Comparison of ENCODE assay signal across 8 cellular contexts in the genomic region with DNA sequence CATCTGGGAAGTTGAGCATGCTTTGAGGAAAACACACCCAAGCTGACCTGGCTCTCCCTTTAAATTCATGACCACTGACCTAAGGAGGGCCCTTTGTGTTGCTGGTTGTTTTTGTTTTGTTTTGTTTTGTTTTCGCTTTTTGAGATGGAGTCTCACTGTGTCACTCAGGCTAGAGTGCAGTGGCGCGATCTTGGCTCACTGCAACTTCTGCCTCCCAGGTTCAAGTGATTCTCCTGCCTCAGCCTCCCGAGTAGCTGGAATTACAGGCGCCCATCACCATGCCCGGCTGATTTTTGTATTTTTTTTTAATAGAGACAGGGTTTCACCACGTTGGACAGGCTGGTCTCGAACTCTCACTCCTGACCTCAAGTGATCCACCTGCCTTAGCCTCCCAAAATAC. TPM values are rescaled to one million over a fixed set of nuclear protein-coding genes. Genes with fewer than 3 reads are reported as not detected.
DNase-seq lines count a peak whose midpoint lies in the region; ATAC-seq and TF ChIP-seq lines count a peak whose summit lies in the region.
"Not testable (repeated sequence)": the region's sequence is repeated elsewhere in the genome, so short reads cannot be mapped to it uniquely, and the experiment has no call there.

No MANE protein-coding gene starts in this region.

- H3K4me3 Mint-ChIP-seq in CD4-positive, alpha-beta memory T cell = peak overlapping the region; percentile 84 to 93 (median 90)
- H3K4me3 Mint-ChIP-seq in activated CD4-positive, alpha-beta T cell treated with anti-CD3 and anti-CD28 coated beads for 36 hours = peak overlapping the region; percentile 71
- peak overlapping the region; percentile 83 for H3K4me3 Mint-ChIP-seq in activated T-helper 17 cell treated with anti-CD3 and anti-CD28 coated beads, Interleukin-2, amount 50 U/mL, for 72 hours
- H3K4me3 Mint-ChIP-seq in central memory CD8-positive, alpha-beta T cell = peak overlapping the region; percentile 83
- H3K4me3 Mint-ChIP-seq in naive thymus-derived CD8-positive, alpha-beta T cell = peak overlapping the region; percentile 70 to 98 (median 88)
- peak overlapping the region; percentile 69 for H3K4me3 Mint-ChIP-seq in stimulated activated naive B cell treated with anti-CD40 and anti-IgM and Interleukin-4, amounts not matched to agents 10 μg/mL and 1 μg/mL and 100 μg/mL, for 72 hours

- peak; percentile 27 for ATAC-seq in GM19455 (IDR thresholded peaks at IDR 0.05; ENCODE audit: unreplicated experiment)
- ATAC-seq in activated CD4-positive, alpha-beta T cell treated with anti-CD3 and anti-CD28 coated beads for 36 hours; activated T-helper 17 cell treated with anti-CD3 and anti-CD28 coated beads, Interleukin-2, amount 50 U/mL, for 72 hours (replicated peaks); central memory CD8-positive, alpha-beta T cell (replicated peaks; ENCODE audit: extremely low read depth, poor library complexity, severe bottlenecking); naive thymus-derived CD8-positive, alpha-beta T cell; stimulated activated naive B cell treated with anti-CD40 and anti-IgM and Interleukin-4, amounts not matched to agents 10 μg/mL and 1 μg/mL and 100 μg/mL, for 72 hours (replicated peaks): not testable (repeated sequence)

- H3K27ac Mint-ChIP-seq in CD4-positive, alpha-beta memory T cell = peak overlapping the region; percentile 88 to 100 (median 95)
- peak overlapping the region; percentile 97 for H3K27ac Mint-ChIP-seq in activated CD4-positive, alpha-beta T cell treated with anti-CD3 and anti-CD28 coated beads for 36 hours
- peak overlapping the region; percentile 91 for H3K27ac Mint-ChIP-seq in activated T-helper 17 cell treated with anti-CD3 and anti-CD28 coated beads, Interleukin-2, amount 50 U/mL, for 72 hours
- peak overlapping the region; percentile 96 for H3K27ac Mint-ChIP-seq in central memory CD8-positive, alpha-beta T cell (ENCODE audit: low read depth)
- H3K27ac Mint-ChIP-seq in naive thymus-derived CD8-positive, alpha-beta T cell = peak overlapping the region; percentile 91 to 98 (median 94)
- H3K27ac Mint-ChIP-seq in stimulated activated naive B cell treated with anti-CD40 and anti-IgM and Interleukin-4, amounts not matched to agents 10 μg/mL and 1 μg/mL and 100 μg/mL, for 72 hours = peak overlapping the region; percentile 96

- POLR2A ChIA-PET in CD4-positive, alpha-beta memory T cell (lab: Charles Lee; ENCODE audit: partially characterized antibody) = interaction anchor here (0.9 to 30.3 kb wide), 12 partner anchors 9 to 123 kb away, joined by 3 to 1078 read pairs (median 4); partner anchors contain the start of gene CDC42SE2
- POLR2A ChIA-PET in activated CD4-positive, alpha-beta T cell treated with anti-CD3 and anti-CD28 coated beads for 36 hours (lab: Charles Lee) = interaction anchor here (0.8 to 1.8 kb wide), 4 partner anchors 8 to 113 kb away, joined by 3 to 11 read pairs (median 8); partner anchors contain the start of gene CDC42SE2
- POLR2A ChIA-PET in naive thymus-derived CD8-positive, alpha-beta T cell (lab: Charles Lee) = interaction anchor here (0.5 to 10.2 kb wide), 9 partner anchors 8 to 110 kb away, joined by 3 to 148 read pairs (median 8); no protein-coding TSS in a partner anchor

- H3K9me3 ChIP-seq in CD4-positive, alpha-beta memory T cell (ENCODE audit: control insufficient read depth in 1 of 2, low read length in 2 of 2); OCI-LY3 (ENCODE audit: insufficient read depth, low read length): not testable (repeated sequence)

- not testable (repeated sequence) for H2AFZ ChIP-seq in OCI-LY3 (ENCODE audit: low read depth, low read length)

- peaks cover 7 to 32% of the 10 kb centered on the region in 2 donors for H3K36me3 Mint-ChIP-seq in CD4-positive, alpha-beta memory T cell
- peaks cover 39% of the 10 kb centered on the region for H3K36me3 Mint-ChIP-seq in activated CD4-positive, alpha-beta T cell treated with anti-CD3 and anti-CD28 coated beads for 36 hours (ENCODE audit: low read depth)
- peaks cover 82% of the 10 kb centered on the region for H3K36me3 Mint-ChIP-seq in activated T-helper 17 cell treated with anti-CD3 and anti-CD28 coated beads, Interleukin-2, amount 50 U/mL, for 72 hours (ENCODE audit: low read depth)
- peaks cover 42% of the 10 kb centered on the region for H3K36me3 Mint-ChIP-seq in central memory CD8-positive, alpha-beta T cell (ENCODE audit: insufficient read depth)
- H3K36me3 Mint-ChIP-seq in naive thymus-derived CD8-positive, alpha-beta T cell = peaks cover 0 to 29% (median 3%) of the 10 kb centered on the region in 3 donors
- peaks cover 14 to 28% of the 10 kb centered on the region in 2 donors for H3K36me3 Mint-ChIP-seq in stimulated activated naive B cell treated with anti-CD40 and anti-IgM and Interleukin-4, amounts not matched to agents 10 μg/mL and 1 μg/mL and 100 μg/mL, for 72 hours

- intact Hi-C loops in CD4-positive, alpha-beta memory T cell (cut with micrococcal nuclease) = loop anchor here (1.0 kb wide), 1 partner anchor 8 kb away; the partner anchor contains the start of gene CDC42SE2
- intact Hi-C loops in activated CD4-positive, alpha-beta T cell treated with anti-CD3 and anti-CD28 coated beads for 36 hours (cut with DNase I, micrococcal nuclease) = loop anchor here (1.0 to 5.0 kb wide), 4 partner anchors 9 to 825 kb away; partner anchors contain the start of gene RAPGEF6 (in 1 of the 2)

- CTCF ChIA-PET in CD4-positive, alpha-beta memory T cell (lab: Charles Lee; ENCODE audit: partially characterized antibody) = interaction anchor here (1.1 to 5.5 kb wide), 7 partner anchors 7 to 142 kb away, joined by 3 to 33 read pairs (median 5); partner anchors contain the start of gene CDC42SE2
- CTCF ChIA-PET in activated CD4-positive, alpha-beta T cell treated with anti-CD3 and anti-CD28 coated beads for 36 hours (lab: Charles Lee) = interaction anchor here (0.5 to 2.0 kb wide), 9 partner anchors 9 to 430 kb away, joined by 3 to 9 read pairs (median 3); no protein-coding TSS in a partner anchor

- peak overlapping the region; percentile 58 for H3K9ac ChIP-seq in OCI-LY3 (ENCODE audit: low read length)

- peak overlapping the region; percentile 94 for H3K4me2 ChIP-seq in OCI-LY3 (ENCODE audit: low read length)

- not testable (repeated sequence) for H3K27me3 Mint-ChIP-seq in CD4-positive, alpha-beta memory T cell; activated CD4-positive, alpha-beta T cell treated with anti-CD3 and anti-CD28 coated beads for 36 hours; activated T-helper 17 cell treated with anti-CD3 and anti-CD28 coated beads, Interleukin-2, amount 50 U/mL, for 72 hours; central memory CD8-positive, alpha-beta T cell; naive thymus-derived CD8-positive, alpha-beta T cell; stimulated activated naive B cell treated with anti-CD40 and anti-IgM and Interleukin-4, amounts not matched to agents 10 μg/mL and 1 μg/mL and 100 μg/mL, for 72 hours

- not testable (repeated sequence) for H3K36me3 ChIP-seq in CD4-positive, alpha-beta memory T cell (ENCODE audit: insufficient read depth, low read length)
- peaks cover 15% of the 10 kb centered on the region for H3K36me3 ChIP-seq in OCI-LY3 (replicated peaks; ENCODE audit: low read depth, low read length)

- H3K27me3 ChIP-seq in CD4-positive, alpha-beta memory T cell (ENCODE audit: insufficient read depth, low read length); OCI-LY3 (ENCODE audit: low read depth, low read length): not testable (repeated sequence)

- H3K4me1 ChIP-seq in CD4-positive, alpha-beta memory T cell (ENCODE audit: insufficient read depth, low read length) = peaks cover 94% of the 10 kb centered on the region
- H3K4me1 ChIP-seq in OCI-LY3 (ENCODE audit: low read length) = peaks cover 83% of the 10 kb centered on the region

- DNase-seq in CD4-positive, alpha-beta memory T cell; activated CD4-positive, alpha-beta T cell treated with anti-CD3 and anti-CD28 coated beads for 36 hours; central memory CD8-positive, alpha-beta T cell (ENCODE audit: low spot score in 2 of 2); naive thymus-derived CD8-positive, alpha-beta T cell; stimulated activated naive B cell treated with anti-CD40 and anti-IgM and Interleukin-4, amounts not matched to agents 10 μg/mL and 1 μg/mL and 100 μg/mL, for 72 hours: not testable (repeated sequence)

- peaks cover 41 to 82% (median 58%) of the 10 kb centered on the region in 4 donors for H3K4me1 Mint-ChIP-seq in CD4-positive, alpha-beta memory T cell
- H3K4me1 Mint-ChIP-seq in activated CD4-positive, alpha-beta T cell treated with anti-CD3 and anti-CD28 coated beads for 36 hours = peaks cover 81% of the 10 kb centered on the region
- peaks cover 43% of the 10 kb centered on the region for H3K4me1 Mint-ChIP-seq in activated T-helper 17 cell treated with anti-CD3 and anti-CD28 coated beads, Interleukin-2, amount 50 U/mL, for 72 hours
- H3K4me1 Mint-ChIP-seq in central memory CD8-positive, alpha-beta T cell = peaks cover 59% of the 10 kb centered on the region
- peaks cover 34 to 88% (median 69%) of the 10 kb centered on the region in 4 donors for H3K4me1 Mint-ChIP-seq in naive thymus-derived CD8-positive, alpha-beta T cell
- peaks cover 43 to 56% of the 10 kb centered on the region in 2 donors for H3K4me1 Mint-ChIP-seq in stimulated activated naive B cell treated with anti-CD40 and anti-IgM and Interleukin-4, amounts not matched to agents 10 μg/mL and 1 μg/mL and 100 μg/mL, for 72 hours

- peaks cover 82% of the 10 kb centered on the region for H4K20me1 ChIP-seq in OCI-LY3 (ENCODE audit: insufficient read depth, low read length)

- not testable (repeated sequence) for H3K9me3 Mint-ChIP-seq in CD4-positive, alpha-beta memory T cell; activated CD4-positive, alpha-beta T cell treated with anti-CD3 and anti-CD28 coated beads for 36 hours (ENCODE audit: low read depth); activated T-helper 17 cell treated with anti-CD3 and anti-CD28 coated beads, Interleukin-2, amount 50 U/mL, for 72 hours; central memory CD8-positive, alpha-beta T cell; naive thymus-derived CD8-positive, alpha-beta T cell; stimulated activated naive B cell treated with anti-CD40 and anti-IgM and Interleukin-4, amounts not matched to agents 10 μg/mL and 1 μg/mL and 100 μg/mL, for 72 hours

- H3K4me3 ChIP-seq in CD4-positive, alpha-beta memory T cell (ENCODE audit: low read length in 2 of 2) = peak overlapping the region; percentile 34 to 55
- H3K4me3 ChIP-seq in OCI-LY3 (ENCODE audit: low read length) = peak overlapping the region; percentile 67

- TF ChIP-seq CTCF in OCI-LY3 (IDR thresholded peaks at IDR 0.05; ENCODE audit: low read depth, low read length) = not testable (repeated sequence)

- H3K79me2 ChIP-seq in OCI-LY3 (ENCODE audit: low read length) = peaks cover 100% of the 10 kb centered on the region

- H3K27ac ChIP-seq in CD4-positive, alpha-beta memory T cell (ENCODE audit: low read depth, low read length) = peak overlapping the region; percentile 71
- H3K27ac ChIP-seq in OCI-LY3 (ENCODE audit: low read length) = peak overlapping the region; percentile 94

RNA-seq across cellular contexts. Expression of gene CDC42SE2, which starts 8.0 kb away (rescaled TPM):
- total RNA-seq in CD4-positive, alpha-beta memory T cell = 100 to 1,000 TPM; 298 to 316 TPM
- polyA plus RNA-seq in CD4-positive, alpha-beta memory T cell = 100 to 1,000 TPM; 414 to 773 TPM
- 10 to 100 TPM; 68.3 to 99.6 TPM for total RNA-seq in activated CD4-positive, alpha-beta T cell treated with anti-CD3 and anti-CD28 coated beads for 36 hours
- 100 to 1,000 TPM; 107 to 110 TPM for total RNA-seq in activated T-helper 17 cell treated with anti-CD3 and anti-CD28 coated beads, Interleukin-2, amount 50 U/mL, for 72 hours
- total RNA-seq in naive thymus-derived CD8-positive, alpha-beta T cell = 100 to 1,000 TPM; 313 to 326 TPM
- polyA plus RNA-seq in naive thymus-derived CD8-positive, alpha-beta T cell = 100 to 1,000 TPM; 423 to 544 (median 480) TPM
